24 cellular contexts compared by ENCODE assay signal in the genomic region with DNA sequence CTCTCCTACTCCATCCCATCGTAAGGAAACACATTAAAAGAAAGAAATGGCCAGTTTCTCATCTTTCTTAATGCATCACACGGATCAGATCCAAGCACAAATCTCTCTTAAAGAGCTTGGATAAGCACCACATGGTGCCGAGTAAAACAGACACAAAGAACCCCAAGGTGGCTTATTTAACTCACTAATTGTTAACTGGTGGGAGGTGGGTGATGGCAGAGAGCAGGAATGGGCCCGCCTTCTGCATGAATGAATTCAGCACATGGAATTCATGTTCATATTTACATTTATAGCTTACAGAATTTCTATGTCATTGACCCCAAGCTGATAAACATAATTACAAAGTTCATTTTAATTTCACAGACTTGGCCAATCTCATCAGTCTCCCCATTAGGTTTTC.
"Had no signal": no experiment of that assay in that cellular context is flagged by ENCODE, and none has a peak within 500 bp of the region (broad histone marks: within the 10 kb centered on the region; RNA-seq: fewer than 3 reads in every experiment).

No MANE protein-coding gene starts in this region.

- H3K36me3 Mint-ChIP-seq: activated naive CD4-positive, alpha-beta T cell treated with anti-CD3 and anti-CD28 coated beads, Interleukin-2, amount 50 U/mL, for 24 hours; brain; naive B cell had no signal

- H3K27ac ChIP-seq: esophagus muscularis mucosa, gastrocnemius medialis, spleen, thyroid gland, VCaP had no signal

- DNase-seq: activated CD4-positive, alpha-beta T cell treated with anti-CD3 and anti-CD28 coated beads for 1 hour; activated gamma-delta T cell treated with Interleukin-2 at 50 U/mL for 16 hours; activated T-cell treated with anti-CD3 and anti-CD28 coated beads, Interleukin-2, amount 50 U/mL, for 1 hour; anterior cingulate cortex; central memory CD4-positive, alpha-beta T cell; dermis blood vessel endothelial cell; effector memory CD4-positive, alpha-beta T cell; gastrocnemius medialis; hippocampal formation; left cardiac atrium; mesendoderm; naive B cell; spleen; stimulated activated CD4-positive, alpha-beta T cell treated with anti-CD3 and anti-CD28 coated beads, Interleukin-4, amount 100 ng/mL, for 1 hour; stimulated activated naive CD8-positive, alpha-beta T cell treated with anti-CD3 and anti-CD28 coated beads, Interleukin-15, Interleukin-2, amounts not matched to agents 100 U/mL and 50 U/mL, for 24 hours; substantia nigra; SW 1271; thyroid gland had no signal

- ATAC-seq: gastrocnemius medialis; left cardiac atrium; stimulated activated naive CD8-positive, alpha-beta T cell treated with anti-CD3 and anti-CD28 coated beads, Interleukin-15, Interleukin-2, amounts not matched to agents 100 U/mL and 50 U/mL, for 24 hours had no signal

- H3K36me3 ChIP-seq: esophagus muscularis mucosa, gastrocnemius medialis, spleen, thyroid gland had no signal

- H3K27me3 ChIP-seq: gastrocnemius medialis, spleen, thyroid gland had no signal

- H3K9me3 Mint-ChIP-seq: activated naive CD4-positive, alpha-beta T cell treated with anti-CD3 and anti-CD28 coated beads, Interleukin-2, amount 50 U/mL, for 24 hours; brain; naive B cell had no signal

- H3K4me3 ChIP-seq: esophagus muscularis mucosa, gastrocnemius medialis, spleen, thyroid gland had no signal

- H3K9me3 ChIP-seq: esophagus muscularis mucosa, gastrocnemius medialis, spleen, thyroid gland had no signal

- H3K4me1 Mint-ChIP-seq: activated naive CD4-positive, alpha-beta T cell treated with anti-CD3 and anti-CD28 coated beads, Interleukin-2, amount 50 U/mL, for 24 hours; brain; naive B cell had no signal

- H3K27ac Mint-ChIP-seq: activated naive CD4-positive, alpha-beta T cell treated with anti-CD3 and anti-CD28 coated beads, Interleukin-2, amount 50 U/mL, for 24 hours; brain had no signal

- H3K27me3 Mint-ChIP-seq: activated naive CD4-positive, alpha-beta T cell treated with anti-CD3 and anti-CD28 coated beads, Interleukin-2, amount 50 U/mL, for 24 hours; brain had no signal

- FAIRE-seq: islet of Langerhans, urothelium cell line had no signal

- H3K4me1 ChIP-seq: esophagus muscularis mucosa, gastrocnemius medialis, spleen, thyroid gland had no signal

- H3K4me3 Mint-ChIP-seq: activated naive CD4-positive, alpha-beta T cell treated with anti-CD3 and anti-CD28 coated beads, Interleukin-2, amount 50 U/mL, for 24 hours; brain; naive B cell had no signal
